ENCODE assay signal across 1 cellular context in genomic region chr12:121917950-121918678, GRCh38.
TF ChIP-seq lines count a peak whose summit lies in the region.

A gene with protein sequence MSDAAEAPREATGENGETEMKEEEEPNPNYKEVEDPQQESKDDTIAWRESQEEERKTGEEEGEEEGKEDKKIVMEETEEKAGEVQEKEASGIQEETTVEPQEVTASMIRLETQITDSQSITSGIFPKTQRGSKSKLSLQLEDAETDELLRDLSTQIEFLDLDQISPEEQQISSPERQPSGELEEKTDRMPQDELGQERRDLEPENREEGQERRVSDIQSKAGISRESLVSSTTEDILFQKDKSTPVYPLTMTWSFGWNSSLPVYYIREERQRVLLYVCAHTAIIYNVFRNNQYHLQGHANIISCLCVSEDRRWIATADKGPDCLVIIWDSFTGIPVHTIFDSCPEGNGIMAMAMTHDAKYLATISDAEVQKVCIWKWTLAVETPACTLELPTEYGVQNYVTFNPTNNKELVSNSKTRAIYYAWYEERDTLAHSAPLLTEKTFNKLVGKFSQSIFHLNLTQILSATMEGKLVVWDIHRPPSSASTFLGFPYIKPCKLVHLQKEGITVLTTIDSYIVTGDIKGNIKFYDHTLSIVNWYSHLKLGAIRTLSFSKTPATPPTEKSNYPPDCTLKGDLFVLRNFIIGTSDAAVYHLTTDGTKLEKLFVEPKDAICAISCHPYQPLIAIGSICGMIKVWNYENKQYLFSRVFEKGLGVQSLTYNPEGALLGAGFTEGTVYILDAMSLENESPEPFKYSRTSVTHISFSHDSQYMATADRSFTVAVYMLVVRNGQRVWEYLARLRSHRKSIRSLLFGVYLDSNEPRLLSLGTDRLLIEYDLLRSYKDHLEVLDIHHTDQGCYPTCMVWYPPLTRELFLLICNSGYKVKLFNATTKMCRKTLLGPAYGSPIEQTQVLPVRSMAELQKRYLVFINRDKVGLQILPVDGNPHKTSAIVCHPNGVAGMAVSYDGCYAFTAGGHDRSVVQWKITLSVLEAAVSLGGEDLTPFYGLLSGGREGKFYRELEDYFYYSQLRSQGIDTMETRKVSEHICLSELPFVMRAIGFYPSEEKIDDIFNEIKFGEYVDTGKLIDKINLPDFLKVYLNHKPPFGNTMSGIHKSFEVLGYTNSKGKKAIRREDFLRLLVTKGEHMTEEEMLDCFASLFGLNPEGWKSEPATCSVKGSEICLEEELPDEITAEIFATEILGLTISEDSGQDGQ (plus strand): TSS chr12:121918592. CDS start chr12:121921306, 2,714 bp downstream.

TF ChIP-seq in K562, 482 proteins besides CTCF, POLR2A, EP300 and RAD21:
- TF ChIP-seq RBM39 (optimal IDR thresholded peaks at IDR 0.05; ENCODE audit: low read depth, low read length) = no peak
- no peak for TF ChIP-seq PTBP1 (IDR thresholded peaks at IDR 0.05; ENCODE audit: low read depth, low read length)
- TF ChIP-seq SRF (CRISPR knock-in tag; IDR thresholded peaks at IDR 0.05) = no peak
- 0 out of 2 replicates have a peak, but pooled peaks have one; percentile 19 for TF ChIP-seq RBFOX2 (IDR thresholded peaks at IDR 0.05; ENCODE audit: low read depth, low read length)
- no peak for TF ChIP-seq ZNF551 (CRISPR knock-in tag; IDR thresholded peaks at IDR 0.05)
- TF ChIP-seq SRSF9 (IDR thresholded peaks at IDR 0.05; ENCODE audit: borderline replicate concordance, low read depth, low read length) = no peak
- no peak for TF ChIP-seq ZNF586 (CRISPR knock-in tag; conservative IDR thresholded peaks at IDR 0.05)
- TF ChIP-seq RFX1 (IDR thresholded peaks at IDR 0.05) = peak; percentile 53
- no peak for TF ChIP-seq ZNF134 (CRISPR knock-in tag; conservative IDR thresholded peaks at IDR 0.05)
- TF ChIP-seq MECOM (CRISPR knock-in tag; IDR thresholded peaks at IDR 0.05) = no peak
- TF ChIP-seq ESRRA (IDR thresholded peaks at IDR 0.05; ENCODE audit: borderline replicate concordance, low read depth) = no peak
- TF ChIP-seq, protein P1, sequence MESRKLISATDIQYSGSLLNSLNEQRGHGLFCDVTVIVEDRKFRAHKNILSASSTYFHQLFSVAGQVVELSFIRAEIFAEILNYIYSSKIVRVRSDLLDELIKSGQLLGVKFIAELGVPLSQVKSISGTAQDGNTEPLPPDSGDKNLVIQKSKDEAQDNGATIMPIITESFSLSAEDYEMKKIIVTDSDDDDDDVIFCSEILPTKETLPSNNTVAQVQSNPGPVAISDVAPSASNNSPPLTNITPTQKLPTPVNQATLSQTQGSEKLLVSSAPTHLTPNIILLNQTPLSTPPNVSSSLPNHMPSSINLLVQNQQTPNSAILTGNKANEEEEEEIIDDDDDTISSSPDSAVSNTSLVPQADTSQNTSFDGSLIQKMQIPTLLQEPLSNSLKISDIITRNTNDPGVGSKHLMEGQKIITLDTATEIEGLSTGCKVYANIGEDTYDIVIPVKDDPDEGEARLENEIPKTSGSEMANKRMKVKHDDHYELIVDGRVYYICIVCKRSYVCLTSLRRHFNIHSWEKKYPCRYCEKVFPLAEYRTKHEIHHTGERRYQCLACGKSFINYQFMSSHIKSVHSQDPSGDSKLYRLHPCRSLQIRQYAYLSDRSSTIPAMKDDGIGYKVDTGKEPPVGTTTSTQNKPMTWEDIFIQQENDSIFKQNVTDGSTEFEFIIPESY (CRISPR knock-in tag; IDR thresholded peaks at IDR 0.05) = peak; percentile 50; the same call in 1 of the 2 replicates
- no peak for TF ChIP-seq BRD4 (IDR thresholded peaks at IDR 0.05)
- no peak for TF ChIP-seq PPARD (CRISPR knock-in tag; IDR thresholded peaks at IDR 0.05)
- TF ChIP-seq ZSCAN29 (IDR thresholded peaks at IDR 0.05) = no peak
- TF ChIP-seq ZFP30 (CRISPR knock-in tag; IDR thresholded peaks at IDR 0.05; ENCODE audit: borderline replicate concordance) = no peak
- TF ChIP-seq GABPB1 (CRISPR knock-in tag; IDR thresholded peaks at IDR 0.05) = no peak
- no peak for TF ChIP-seq LEF1 (IDR thresholded peaks at IDR 0.05)
- no peak for TF ChIP-seq PHF20 (IDR thresholded peaks at IDR 0.05; ENCODE audit: partially characterized antibody)
- TF ChIP-seq MTF1 (CRISPR knock-in tag; IDR thresholded peaks at IDR 0.05; ENCODE audit: borderline replicate concordance) = no peak
- TF ChIP-seq HOMEZ (CRISPR knock-in tag; IDR thresholded peaks at IDR 0.05) = no peak
- no peak for TF ChIP-seq PHF8 (IDR thresholded peaks at IDR 0.05; ENCODE audit: borderline replicate concordance, low read length)
- peak; percentile 92 for TF ChIP-seq RBM22 (IDR thresholded peaks at IDR 0.05; ENCODE audit: low read depth, low read length, poor library complexity, severe bottlenecking)
- TF ChIP-seq NKRF (IDR thresholded peaks at IDR 0.05; ENCODE audit: borderline replicate concordance) = no peak
- no peak for TF ChIP-seq CREM (IDR thresholded peaks at IDR 0.05; ENCODE audit: low read depth)
- TF ChIP-seq HNRNPH1 (optimal IDR thresholded peaks at IDR 0.05; ENCODE audit: low read depth, low read length) = no peak
- no peak for TF ChIP-seq TAF9B (IDR thresholded peaks at IDR 0.05; ENCODE audit: partially characterized antibody)
- TF ChIP-seq CXXC5 (CRISPR knock-in tag; IDR thresholded peaks at IDR 0.05) = no peak
- TF ChIP-seq FOXA3 (CRISPR knock-in tag; conservative IDR thresholded peaks at IDR 0.05 in 1 of 2, IDR thresholded peaks at IDR 0.05 in 1 of 2) = no peak
- TF ChIP-seq POLR2G (IDR thresholded peaks at IDR 0.05; ENCODE audit: low read depth, low read length) = peak; percentile 66; the same call in 1 of the 2 replicates
- no peak for TF ChIP-seq CBX1 (IDR thresholded peaks at IDR 0.05; ENCODE audit: low read depth)
- TF ChIP-seq ZBTB7A (IDR thresholded peaks at IDR 0.05; ENCODE audit: borderline replicate concordance, control insufficient read depth, low read depth, low read length) = no peak
- no peak for TF ChIP-seq MNT (conservative IDR thresholded peaks at IDR 0.05)
- no peak for TF ChIP-seq CSDE1 (IDR thresholded peaks at IDR 0.05)
